7 cellular contexts compared by ENCODE assay signal in the genomic region with DNA sequence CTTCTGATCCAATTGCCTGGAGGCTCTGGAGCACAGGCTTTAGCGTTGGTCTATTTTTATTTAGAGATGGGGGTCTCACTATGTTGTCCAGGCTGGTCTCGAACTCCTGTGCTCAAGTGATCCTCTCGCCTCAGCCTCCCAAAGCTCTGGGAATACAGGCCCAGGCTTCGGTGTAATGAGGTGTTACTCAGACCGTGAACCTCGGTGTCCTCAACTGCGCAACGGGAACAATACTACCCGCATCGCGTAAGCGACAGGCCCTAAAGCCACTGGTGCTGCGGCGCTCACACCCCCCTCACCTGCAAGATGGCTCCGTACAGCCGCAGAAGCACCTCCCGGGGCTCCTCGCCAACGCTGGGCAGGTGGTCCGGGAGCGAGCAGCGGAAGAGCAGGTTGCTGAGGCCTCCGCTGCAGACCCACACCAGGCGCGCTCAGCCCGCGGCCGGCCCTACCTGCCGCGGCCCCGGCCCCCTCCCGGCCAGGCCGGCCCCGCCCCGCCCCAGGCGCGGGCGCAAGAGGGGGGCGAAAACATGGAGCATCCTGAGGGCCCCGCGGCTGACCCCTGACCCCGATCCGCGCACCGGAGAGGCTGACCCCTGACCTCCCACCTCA. TPM values are rescaled to one million over a fixed set of nuclear protein-coding genes. Genes with fewer than 3 reads are reported as not detected.
DNase-seq lines count a peak whose midpoint lies in the region; ATAC-seq and TF ChIP-seq lines count a peak whose summit lies in the region.
"Had no signal": no experiment of that assay in that cellular context is flagged by ENCODE, and none has a peak within 500 bp of the region (broad histone marks: within the 10 kb centered on the region; RNA-seq: fewer than 3 reads in every experiment).

No MANE protein-coding gene starts in this region.

- TF ChIP-seq CTCF in lower lobe of right lung (IDR thresholded peaks at IDR 0.05): no peak

- H3K27me3 ChIP-seq in BLaER1 treated with 17β-estradiol and CSF1 and Interleukin-3, amounts not matched to agents 10 nM and 100 nM: no peaks in the 10 kb centered on the region
- H3K27me3 ChIP-seq in lower lobe of right lung (ENCODE audit: low read depth): no peaks in the 10 kb centered on the region

- H3K4me2 ChIP-seq in BLaER1 treated with 17β-estradiol and CSF1 and Interleukin-3, amounts not matched to agents 10 nM and 100 nM: peak overlapping the region; percentile 86 to 98 (median 96)

- peak overlapping the region; percentile 88 to 98 (median 97) for H3K9ac ChIP-seq in BLaER1 treated with 17β-estradiol and CSF1 and Interleukin-3, amounts not matched to agents 10 nM and 100 nM

- H3K36me3 ChIP-seq in BLaER1 treated with 17β-estradiol and CSF1 and Interleukin-3, amounts not matched to agents 10 nM and 100 nM: peaks cover 22 to 52% (median 34%) of the 10 kb centered on the region in 11 experiments; a peak in 21 of 22 replicates
- H3K36me3 ChIP-seq in lower lobe of right lung: peaks cover 4% of the 10 kb centered on the region

- intact Hi-C loops in lower lobe of right lung (cut with DNase I): no loop called here

- no peaks in the 10 kb centered on the region for H3K9me3 ChIP-seq in BLaER1 treated with 17β-estradiol and CSF1 and Interleukin-3, amounts not matched to agents 10 nM and 100 nM (replicated peaks in 1 of 11)
- no peaks in the 10 kb centered on the region for H3K9me3 ChIP-seq in lower lobe of right lung

- peak overlapping the region; percentile 69 to 79 (median 78) for H3K4me3 ChIP-seq in BLaER1 treated with 17β-estradiol and CSF1 and Interleukin-3, amounts not matched to agents 10 nM and 100 nM
- H3K4me3 ChIP-seq in lower lobe of right lung: peak overlapping the region; percentile 70

- DNase-seq in activated naive CD4-positive, alpha-beta T cell treated with Interleukin-2 at 50 U/mL for 16 hours: peak; percentile 36
- DNase-seq in lower lobe of right lung: no peak
- DNase-seq in activated CD4-positive, CD25-positive, alpha-beta regulatory T cell treated with anti-CD3 and anti-CD28 coated beads, Interleukin-2, amount 50 U/mL, for 72 hours: no peak
- no peak for DNase-seq in HPDE6-E6E7 (ENCODE audit: extremely low spot score)

- ATAC-seq in HG03025 (IDR thresholded peaks at IDR 0.05; ENCODE audit: low FRiP score, unreplicated experiment): peak; percentile 13
- ATAC-seq in lower lobe of right lung: no peak

- peak overlapping the region; percentile 89 to 98 (median 97) for H3K27ac ChIP-seq in BLaER1 treated with 17β-estradiol and CSF1 and Interleukin-3, amounts not matched to agents 10 nM and 100 nM
- H3K27ac ChIP-seq in lower lobe of right lung: peak overlapping the region; percentile 99

- peaks cover 0 to 10% (median 0%) of the 10 kb centered on the region in 11 experiments; a peak in 5 of 22 replicates for H4K20me1 ChIP-seq in BLaER1 treated with 17β-estradiol and CSF1 and Interleukin-3, amounts not matched to agents 10 nM and 100 nM

- peaks cover 18 to 53% (median 32%) of the 10 kb centered on the region in 10 experiments for H3K4me1 ChIP-seq in BLaER1 treated with 17β-estradiol and CSF1 and Interleukin-3, amounts not matched to agents 10 nM and 100 nM
- H3K4me1 ChIP-seq in lower lobe of right lung: peaks cover 18% of the 10 kb centered on the region

RNA-seq across cellular contexts. Expression of gene CHKB, which starts 0.6 kb away (rescaled TPM):
- total RNA-seq in lower lobe of right lung: 76.7 TPM

RNA-seq across cellular contexts. Expression of gene CPT1B, which starts 3.8 kb away (rescaled TPM):
- 12.6 TPM for total RNA-seq in lower lobe of right lung

RNA-seq across cellular contexts. Expression of gene MAPK8IP2, which starts 18.5 kb away (rescaled TPM):
- 1.7 TPM for total RNA-seq in lower lobe of right lung

RNA-seq across cellular contexts. Expression of gene SYCE3, which starts 19.3 kb away (rescaled TPM):
- total RNA-seq in lower lobe of right lung: not detected
- total RNA-seq: HT1080 had no signal

RNA-seq across cellular contexts. Expression of gene KLHDC7B, which starts 36.4 kb away (rescaled TPM):
- total RNA-seq in lower lobe of right lung: 0.77 TPM
- total RNA-seq: HT1080 had no signal
